In the genomic region with DNA sequence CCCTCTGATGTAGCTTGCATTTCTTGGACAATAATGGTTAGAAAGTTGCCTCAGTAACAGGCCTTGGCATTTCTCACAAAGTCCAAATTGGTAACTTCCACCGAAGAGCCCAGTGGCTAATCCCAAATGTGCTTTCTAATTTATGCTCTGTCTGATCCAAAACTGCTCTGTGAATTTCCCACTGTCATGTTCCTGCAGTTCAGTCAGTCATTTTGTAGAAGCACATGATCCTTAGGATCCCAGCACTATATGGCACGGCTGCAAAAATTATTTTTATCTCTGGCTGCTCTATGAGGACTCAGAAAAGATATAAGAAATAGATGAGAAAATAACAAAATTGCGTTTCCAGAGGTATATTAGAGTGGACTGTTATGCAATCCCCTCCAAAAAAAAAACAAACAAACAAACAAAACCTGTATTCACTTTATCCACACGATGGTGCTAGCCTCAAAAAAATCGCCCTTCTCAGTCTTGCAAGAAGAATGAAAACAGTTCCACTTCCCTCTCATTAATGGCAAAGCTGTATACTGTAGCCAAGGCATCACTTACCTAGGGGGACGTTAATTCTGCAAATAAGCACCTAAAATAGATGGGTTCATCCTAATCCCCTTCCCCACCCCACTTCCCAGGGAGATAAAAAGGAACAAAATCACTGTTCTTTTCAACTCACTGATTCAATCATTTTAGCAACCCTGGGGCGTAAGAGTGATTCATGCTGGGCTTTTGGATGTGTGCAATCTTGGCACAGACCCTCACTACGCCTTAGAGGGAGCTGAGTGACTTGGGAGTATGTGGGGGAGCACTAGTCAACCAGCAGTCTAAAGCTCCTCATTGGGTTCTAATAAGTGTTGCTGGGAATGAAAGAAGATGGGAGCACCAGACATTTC, we compare ENCODE assay signal across 8 cellular contexts.
DNase-seq lines count a peak whose midpoint lies in the region; ATAC-seq and TF ChIP-seq lines count a peak whose summit lies in the region.

No MANE protein-coding gene starts in this region.

- peak; percentile 42 for TF ChIP-seq CTCF in natural killer cell (IDR thresholded peaks at IDR 0.05)
- TF ChIP-seq CTCF in endothelial cell (IDR thresholded peaks at IDR 0.05; ENCODE audit: unreplicated experiment), result peak; percentile 53

- no peaks in the 10 kb centered on the region for H3K9me3 Mint-ChIP-seq in natural killer cell
- H3K9me3 Mint-ChIP-seq in natural killer cell treated with Interleukin-12 subunit alpha and Interleukin-12 subunit beta and Interleukin-15 and Interleukin-18, amount 100 ng/mL, for 72 hours, result no peaks in the 10 kb centered on the region
- no peaks in the 10 kb centered on the region for H3K9me3 Mint-ChIP-seq in endothelial cell (ENCODE audit: unreplicated experiment)

- intact Hi-C loops in natural killer cell (cut with micrococcal nuclease), result loop anchor here (1.0 to 2.0 kb wide), 2 partner anchors 359 to 395 kb away; no protein-coding TSS in a partner anchor

- H3K27me3 Mint-ChIP-seq in natural killer cell (ENCODE audit: low read depth in 2 of 2), result peaks cover 21 to 31% of the 10 kb centered on the region in 2 donors
- H3K27me3 Mint-ChIP-seq in natural killer cell treated with Interleukin-12 subunit alpha and Interleukin-12 subunit beta and Interleukin-15 and Interleukin-18, amount 100 ng/mL, for 72 hours, result peaks cover 25 to 48% of the 10 kb centered on the region in 2 donors
- no peaks in the 10 kb centered on the region for H3K27me3 Mint-ChIP-seq in endothelial cell (ENCODE audit: unreplicated experiment)

- ATAC-seq in natural killer cell (peak in 1 of 3 donors; percentile 32), HG03342 (IDR thresholded peaks at IDR 0.05; ENCODE audit: unreplicated experiment) (peak; percentile 73)
- no peak for ATAC-seq in natural killer cell treated with Interleukin-12 subunit alpha and Interleukin-12 subunit beta and Interleukin-15 and Interleukin-18, amount 100 ng/mL, for 72 hours

- DNase-seq in natural killer cell (no peak), OCI-M1 (lab: John Stamatoyannopoulos, UW) (peak; percentile 58), endothelial cell (ENCODE audit: low spot score) (peak; percentile 45), middle frontal gyrus (ENCODE audit: extremely low spot score, low spot score) (peak; percentile 53)
- DNase-seq in natural killer cell treated with Interleukin-12 subunit alpha and Interleukin-12 subunit beta and Interleukin-15 and Interleukin-18, amount 100 ng/mL, for 72 hours (ENCODE audit: low spot score), result no peak
- DNase-seq in stimulated activated CD4-positive, alpha-beta T cell treated with anti-CD3 and anti-CD28 coated beads, Interleukin-1b, Interleukin-23, amount 100 ng/mL, for 48 hours, result no peak
- no peak for DNase-seq in stimulated activated naive CD4-positive, alpha-beta T cell (lab: John Stamatoyannopoulos, UW)

- no peak overlapping the region for H3K27ac Mint-ChIP-seq in natural killer cell
- no peak overlapping the region for H3K27ac Mint-ChIP-seq in natural killer cell treated with Interleukin-12 subunit alpha and Interleukin-12 subunit beta and Interleukin-15 and Interleukin-18, amount 100 ng/mL, for 72 hours
- no peak overlapping the region for H3K27ac Mint-ChIP-seq in endothelial cell (ENCODE audit: unreplicated experiment)

- no peak overlapping the region for H3K4me3 Mint-ChIP-seq in natural killer cell
- no peak overlapping the region for H3K4me3 Mint-ChIP-seq in natural killer cell treated with Interleukin-12 subunit alpha and Interleukin-12 subunit beta and Interleukin-15 and Interleukin-18, amount 100 ng/mL, for 72 hours
- no peak overlapping the region for H3K4me3 Mint-ChIP-seq in endothelial cell (ENCODE audit: unreplicated experiment)

- H3K4me1 Mint-ChIP-seq in natural killer cell (no peaks in the 10 kb centered on the region), endothelial cell (ENCODE audit: unreplicated experiment) (no peaks in the 10 kb centered on the region)
- no peaks in the 10 kb centered on the region for H3K4me1 Mint-ChIP-seq in natural killer cell treated with Interleukin-12 subunit alpha and Interleukin-12 subunit beta and Interleukin-15 and Interleukin-18, amount 100 ng/mL, for 72 hours (ENCODE audit: low read depth in 2 of 2)

- no peaks in the 10 kb centered on the region for H3K36me3 Mint-ChIP-seq in natural killer cell
- H3K36me3 Mint-ChIP-seq in natural killer cell treated with Interleukin-12 subunit alpha and Interleukin-12 subunit beta and Interleukin-15 and Interleukin-18, amount 100 ng/mL, for 72 hours, result no peaks in the 10 kb centered on the region
- H3K36me3 Mint-ChIP-seq in endothelial cell (ENCODE audit: low read depth, unreplicated experiment), result no peaks in the 10 kb centered on the region

Comparison
In these comparisons a context has a peak if more than half of its experiments do, and no peak if none do; other contexts are left out.
1. DNase-seq: peak in OCI-M1 (single experiment), endothelial cell (single experiment) and middle frontal gyrus (single experiment); none in natural killer cell (single experiment), natural killer cell treated with Interleukin-12 subunit alpha and Interleukin-12 subunit beta and Interleukin-15 and Interleukin-18, amount 100 ng/mL, for 72 hours (single experiment), stimulated activated CD4-positive, alpha-beta T cell treated with anti-CD3 and anti-CD28 coated beads, Interleukin-1b, Interleukin-23, amount 100 ng/mL, for 48 hours (single experiment) and stimulated activated naive CD4-positive, alpha-beta T cell (0 of 6).